Comparison of ENCODE assay signal across 8 cellular contexts in the genomic region with DNA sequence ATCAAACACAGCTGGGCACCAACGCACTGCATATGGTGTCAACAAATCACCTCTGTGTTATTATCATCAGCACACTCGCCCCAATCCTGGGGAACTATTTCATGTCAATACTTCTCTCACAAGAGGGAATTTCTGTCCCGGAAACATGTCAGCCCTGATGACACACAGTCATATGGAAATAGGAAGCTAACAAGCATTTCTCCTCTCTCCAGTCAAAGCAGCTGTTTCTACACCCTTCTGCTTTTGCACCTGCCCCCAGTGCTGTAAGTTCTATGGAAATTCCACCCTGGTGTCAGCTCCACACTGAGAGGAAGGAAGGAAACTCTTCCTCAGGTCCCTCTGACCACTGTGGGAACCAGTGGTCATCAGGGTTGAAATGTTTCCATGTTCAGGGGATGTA.
A peak's percentile ranks its signal among the peaks of the same experiment; 100 is the strongest.
DNase-seq lines count a peak whose midpoint lies in the region; ATAC-seq lines count a peak whose summit lies in the region.

No MANE protein-coding gene starts in this region.

- peaks cover 8 to 36% (median 15%) of the 10 kb centered on the region in 7 donors for H3K4me1 Mint-ChIP-seq in naive thymus-derived CD4-positive, alpha-beta T cell
- H3K4me1 Mint-ChIP-seq in stimulated activated effector memory CD8-positive, alpha-beta T cell treated with anti-CD3 and anti-CD28 coated beads, Interleukin-12 subunit alpha, Interleukin-12 subunit beta, amount 100 ng/mL, for 72 hours: peaks cover 8% of the 10 kb centered on the region

- ATAC-seq in GM19035 (IDR thresholded peaks at IDR 0.05; ENCODE audit: unreplicated experiment) (peak; percentile 25), HG02763 (IDR thresholded peaks at IDR 0.05; ENCODE audit: unreplicated experiment) (peak; percentile 27)
- ATAC-seq in naive thymus-derived CD4-positive, alpha-beta T cell: peak; percentile 74
- no peak for ATAC-seq in stimulated activated effector memory CD8-positive, alpha-beta T cell treated with anti-CD3 and anti-CD28 coated beads, Interleukin-12 subunit alpha, Interleukin-12 subunit beta, amount 100 ng/mL, for 72 hours

- DNase-seq in MV-4-11 (lab: John Stamatoyannopoulos, UW) (peak; percentile 54), NCI-H187 treated with DMSO at 0.1 percent for 48 hours (lab: John Stamatoyannopoulos, UW) (no peak), nucleus accumbens (lab: John Stamatoyannopoulos, UW) (no peak), activated T-cell treated with anti-CD3 and anti-CD28 coated beads for 4 hours (no peak)
- DNase-seq in naive thymus-derived CD4-positive, alpha-beta T cell: no peak
- DNase-seq in stimulated activated effector memory CD8-positive, alpha-beta T cell treated with anti-CD3 and anti-CD28 coated beads, Interleukin-12 subunit alpha, Interleukin-12 subunit beta, amount 100 ng/mL, for 72 hours (ENCODE audit: low spot score in 2 of 2): no peak

- H3K4me1 ChIP-seq in naive thymus-derived CD4-positive, alpha-beta T cell (ENCODE audit: control insufficient read depth in 2 of 2, insufficient read depth in 2 of 2, low read length in 2 of 2): peaks cover 0 to 5% of the 10 kb centered on the region in 2 donors

- intact Hi-C loops in naive thymus-derived CD4-positive, alpha-beta T cell (cut with micrococcal nuclease): loop anchor here in 1 of 2 donors (10.0 kb wide), 1 partner anchor 451 kb away; a partner anchor contains a TSS

- no peaks in the 10 kb centered on the region for H3K9me3 ChIP-seq in naive thymus-derived CD4-positive, alpha-beta T cell (ENCODE audit: control insufficient read depth in 2 of 3, low read length in 3 of 3)

- no peak overlapping the region for H3K27ac ChIP-seq in naive thymus-derived CD4-positive, alpha-beta T cell (ENCODE audit: low read depth, low read length)

- CTCF ChIA-PET in naive thymus-derived CD4-positive, alpha-beta T cell (lab: Charles Lee): no interaction called here

- H3K27me3 ChIP-seq in naive thymus-derived CD4-positive, alpha-beta T cell (ENCODE audit: control insufficient read depth in 2 of 2, insufficient read depth in 2 of 2, low read length in 2 of 2): no peaks in the 10 kb centered on the region

- peaks cover 4 to 24% (median 12%) of the 10 kb centered on the region in 5 donors for H3K27me3 Mint-ChIP-seq in naive thymus-derived CD4-positive, alpha-beta T cell

- H3K36me3 Mint-ChIP-seq in naive thymus-derived CD4-positive, alpha-beta T cell: peaks cover 0 to 17% (median 0%) of the 10 kb centered on the region in 5 donors
- no peaks in the 10 kb centered on the region for H3K36me3 Mint-ChIP-seq in stimulated activated effector memory CD8-positive, alpha-beta T cell treated with anti-CD3 and anti-CD28 coated beads, Interleukin-12 subunit alpha, Interleukin-12 subunit beta, amount 100 ng/mL, for 72 hours

- POLR2A ChIA-PET in naive thymus-derived CD4-positive, alpha-beta T cell (lab: Charles Lee): no interaction called here

- H3K9me3 Mint-ChIP-seq in naive thymus-derived CD4-positive, alpha-beta T cell: peaks cover 0 to 12% (median 0%) of the 10 kb centered on the region in 11 donors
- H3K9me3 Mint-ChIP-seq in stimulated activated effector memory CD8-positive, alpha-beta T cell treated with anti-CD3 and anti-CD28 coated beads, Interleukin-12 subunit alpha, Interleukin-12 subunit beta, amount 100 ng/mL, for 72 hours: no peaks in the 10 kb centered on the region

- H3K27ac Mint-ChIP-seq in naive thymus-derived CD4-positive, alpha-beta T cell: no peak overlapping the region
- no peak overlapping the region for H3K27ac Mint-ChIP-seq in stimulated activated effector memory CD8-positive, alpha-beta T cell treated with anti-CD3 and anti-CD28 coated beads, Interleukin-12 subunit alpha, Interleukin-12 subunit beta, amount 100 ng/mL, for 72 hours

- no peak overlapping the region for H3K4me3 ChIP-seq in naive thymus-derived CD4-positive, alpha-beta T cell (ENCODE audit: low read length)

- H3K36me3 ChIP-seq in naive thymus-derived CD4-positive, alpha-beta T cell (ENCODE audit: control insufficient read depth in 2 of 3, insufficient read depth in 3 of 3, low read length in 3 of 3): no peaks in the 10 kb centered on the region

- H3K4me3 Mint-ChIP-seq in naive thymus-derived CD4-positive, alpha-beta T cell: no peak overlapping the region
- H3K4me3 Mint-ChIP-seq in stimulated activated effector memory CD8-positive, alpha-beta T cell treated with anti-CD3 and anti-CD28 coated beads, Interleukin-12 subunit alpha, Interleukin-12 subunit beta, amount 100 ng/mL, for 72 hours: no peak overlapping the region
